In the genomic region with DNA sequence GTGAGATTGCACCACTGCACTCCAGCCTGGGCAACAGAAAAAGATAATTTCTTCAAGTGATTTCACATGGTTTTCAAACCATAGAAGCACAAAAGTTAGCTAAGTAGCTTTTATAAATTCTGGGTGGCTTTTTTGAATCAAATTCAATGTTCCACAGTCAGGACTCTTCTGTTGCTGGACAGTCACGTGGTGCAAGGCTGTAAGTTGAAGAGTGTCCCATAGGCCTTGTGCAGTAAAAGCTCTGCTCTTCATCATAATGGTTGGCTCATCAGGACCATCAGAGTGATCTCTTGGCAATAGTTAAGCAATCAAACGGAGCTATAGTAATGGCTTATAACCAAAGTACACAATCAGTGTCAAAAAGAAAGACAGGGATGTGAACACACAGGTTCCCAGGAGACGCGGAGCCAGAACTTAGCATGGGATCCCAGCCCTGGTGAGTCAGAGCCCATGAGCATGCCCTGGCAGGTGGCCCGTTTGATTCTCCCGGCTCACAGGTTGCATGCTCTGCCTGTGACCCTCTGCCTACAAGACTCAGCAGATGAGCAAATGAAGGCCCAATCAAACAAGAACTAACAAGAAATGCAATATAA, we compare ENCODE assay signal across 1 cellular context.
TF ChIP-seq lines count a peak whose summit lies in the region.

No MANE protein-coding gene starts in this region.

TF ChIP-seq in HCT116, 20 proteins besides CTCF, POLR2A, EP300 and RAD21 (continued from another document):
- TF ChIP-seq, protein P1, sequence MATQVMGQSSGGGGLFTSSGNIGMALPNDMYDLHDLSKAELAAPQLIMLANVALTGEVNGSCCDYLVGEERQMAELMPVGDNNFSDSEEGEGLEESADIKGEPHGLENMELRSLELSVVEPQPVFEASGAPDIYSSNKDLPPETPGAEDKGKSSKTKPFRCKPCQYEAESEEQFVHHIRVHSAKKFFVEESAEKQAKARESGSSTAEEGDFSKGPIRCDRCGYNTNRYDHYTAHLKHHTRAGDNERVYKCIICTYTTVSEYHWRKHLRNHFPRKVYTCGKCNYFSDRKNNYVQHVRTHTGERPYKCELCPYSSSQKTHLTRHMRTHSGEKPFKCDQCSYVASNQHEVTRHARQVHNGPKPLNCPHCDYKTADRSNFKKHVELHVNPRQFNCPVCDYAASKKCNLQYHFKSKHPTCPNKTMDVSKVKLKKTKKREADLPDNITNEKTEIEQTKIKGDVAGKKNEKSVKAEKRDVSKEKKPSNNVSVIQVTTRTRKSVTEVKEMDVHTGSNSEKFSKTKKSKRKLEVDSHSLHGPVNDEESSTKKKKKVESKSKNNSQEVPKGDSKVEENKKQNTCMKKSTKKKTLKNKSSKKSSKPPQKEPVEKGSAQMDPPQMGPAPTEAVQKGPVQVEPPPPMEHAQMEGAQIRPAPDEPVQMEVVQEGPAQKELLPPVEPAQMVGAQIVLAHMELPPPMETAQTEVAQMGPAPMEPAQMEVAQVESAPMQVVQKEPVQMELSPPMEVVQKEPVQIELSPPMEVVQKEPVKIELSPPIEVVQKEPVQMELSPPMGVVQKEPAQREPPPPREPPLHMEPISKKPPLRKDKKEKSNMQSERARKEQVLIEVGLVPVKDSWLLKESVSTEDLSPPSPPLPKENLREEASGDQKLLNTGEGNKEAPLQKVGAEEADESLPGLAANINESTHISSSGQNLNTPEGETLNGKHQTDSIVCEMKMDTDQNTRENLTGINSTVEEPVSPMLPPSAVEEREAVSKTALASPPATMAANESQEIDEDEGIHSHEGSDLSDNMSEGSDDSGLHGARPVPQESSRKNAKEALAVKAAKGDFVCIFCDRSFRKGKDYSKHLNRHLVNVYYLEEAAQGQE (IDR thresholded peaks at IDR 0.05; ENCODE audit: low read depth), result no peak
- TF ChIP-seq CBX3 (IDR thresholded peaks at IDR 0.05; ENCODE audit: low read depth) (no peak), SIN3A (IDR thresholded peaks at IDR 0.05; ENCODE audit: low read depth) (no peak), SRF (IDR thresholded peaks at IDR 0.05; ENCODE audit: low read depth) (no peak), CEBPB (IDR thresholded peaks at IDR 0.05; ENCODE audit: low read depth) (no peak), JUND (IDR thresholded peaks at IDR 0.05) (no peak), ZNF274 (IDR thresholded peaks at IDR 0.05; ENCODE audit: low read depth, low read length) (no peak), ELF1 (IDR thresholded peaks at IDR 0.05; ENCODE audit: borderline replicate concordance, low read depth) (no peak), EGR1 (IDR thresholded peaks at IDR 0.05; ENCODE audit: low read depth) (no peak)
- TF ChIP-seq, protein P2, sequence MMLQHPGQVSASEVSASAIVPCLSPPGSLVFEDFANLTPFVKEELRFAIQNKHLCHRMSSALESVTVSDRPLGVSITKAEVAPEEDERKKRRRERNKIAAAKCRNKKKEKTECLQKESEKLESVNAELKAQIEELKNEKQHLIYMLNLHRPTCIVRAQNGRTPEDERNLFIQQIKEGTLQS (IDR thresholded peaks at IDR 0.05), result no peak
